ENCODE assay signal across 8 cellular contexts in the genomic region with DNA sequence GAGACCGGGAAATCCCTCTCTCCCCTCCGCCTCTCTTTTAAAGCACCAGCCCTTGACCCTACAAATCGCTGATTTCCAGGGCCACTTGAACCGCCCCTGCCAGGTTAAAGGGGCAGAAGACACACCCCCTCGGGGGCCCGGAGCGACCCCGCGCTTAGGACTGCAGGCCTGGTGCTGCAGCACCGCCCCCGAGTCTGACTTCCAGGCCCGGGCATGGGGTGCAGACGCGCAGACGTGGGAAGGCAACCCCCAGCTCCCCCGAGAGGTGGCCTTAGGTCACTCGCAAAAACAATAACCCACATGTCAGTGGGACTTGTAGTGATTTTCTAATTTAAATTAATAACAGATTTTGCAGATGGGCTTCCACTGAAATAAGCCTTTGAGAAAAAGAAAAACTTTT. TPM values are rescaled to one million over a fixed set of nuclear protein-coding genes. Genes with fewer than 3 reads are reported as not detected.
DNase-seq lines count a peak whose midpoint lies in the region; ATAC-seq and TF ChIP-seq lines count a peak whose summit lies in the region.
"Not testable (repeated sequence)": the region's sequence is repeated elsewhere in the genome, so short reads cannot be mapped to it uniquely, and the experiment has no call there.

No MANE protein-coding gene starts in this region.

- CTCF ChIA-PET in Panc1 (lab: Charles Lee): not testable (repeated sequence)

- not testable (repeated sequence) for TF ChIP-seq POLR2A in esophagus squamous epithelium (IDR thresholded peaks at IDR 0.05)

- intact Hi-C loops in Panc1 (cut with micrococcal nuclease; ENCODE audit: unreplicated experiment); activated T-helper 1 cell treated with anti-CD3 and anti-CD28 coated beads, Interleukin-12 subunit alpha, Interleukin-12 subunit beta, Interleukin-2, Interleukin-4 antibody, amounts not matched to agents 30 ng/mL and 10 ng/mL and 1 ng/mL, durations not matched to agents 14 hours and 24 hours and 36 hours (cut with micrococcal nuclease); esophagus squamous epithelium (cut with DNase I): not testable (repeated sequence)

- H3K4me1 ChIP-seq in Panc1 (ENCODE audit: control insufficient read depth, insufficient read depth, low read length); esophagus squamous epithelium; urinary bladder (ENCODE audit: insufficient read depth): not testable (repeated sequence)

- in situ Hi-C loops in Panc1 (cut with HindIII; ENCODE audit: low pct_unique_long_range_greater_than_20kb, low sequenced_read_pairs): not testable (repeated sequence)

- not testable (repeated sequence) for BruUV-seq in Panc1 (replicated peaks; lab: Mats Ljungman, UMichigan)

- H3K4me1 Mint-ChIP-seq in activated T-helper 1 cell treated with anti-CD3 and anti-CD28 coated beads, Interleukin-12 subunit alpha, Interleukin-12 subunit beta, Interleukin-2, Interleukin-4 antibody, amounts not matched to agents 30 ng/mL and 10 ng/mL and 1 ng/mL, durations not matched to agents 14 hours and 24 hours and 36 hours (ENCODE audit: low read depth); osteocyte (ENCODE audit: unreplicated experiment): not testable (repeated sequence)

- H3K27ac Mint-ChIP-seq in activated T-helper 1 cell treated with anti-CD3 and anti-CD28 coated beads, Interleukin-12 subunit alpha, Interleukin-12 subunit beta, Interleukin-2, Interleukin-4 antibody, amounts not matched to agents 30 ng/mL and 10 ng/mL and 1 ng/mL, durations not matched to agents 14 hours and 24 hours and 36 hours; osteocyte (ENCODE audit: unreplicated experiment): not testable (repeated sequence)

- peak overlapping the region; percentile 96 for H3K4me3 Mint-ChIP-seq in activated T-helper 1 cell treated with anti-CD3 and anti-CD28 coated beads, Interleukin-12 subunit alpha, Interleukin-12 subunit beta, Interleukin-2, Interleukin-4 antibody, amounts not matched to agents 30 ng/mL and 10 ng/mL and 1 ng/mL, durations not matched to agents 14 hours and 24 hours and 36 hours
- peak overlapping the region; percentile 98 for H3K4me3 Mint-ChIP-seq in osteocyte (ENCODE audit: unreplicated experiment)

- H3K27me3 Mint-ChIP-seq in activated T-helper 1 cell treated with anti-CD3 and anti-CD28 coated beads, Interleukin-12 subunit alpha, Interleukin-12 subunit beta, Interleukin-2, Interleukin-4 antibody, amounts not matched to agents 30 ng/mL and 10 ng/mL and 1 ng/mL, durations not matched to agents 14 hours and 24 hours and 36 hours (ENCODE audit: insufficient read depth); osteocyte (ENCODE audit: unreplicated experiment): not testable (repeated sequence)

- not testable (repeated sequence) for H3K9me3 Mint-ChIP-seq in activated T-helper 1 cell treated with anti-CD3 and anti-CD28 coated beads, Interleukin-12 subunit alpha, Interleukin-12 subunit beta, Interleukin-2, Interleukin-4 antibody, amounts not matched to agents 30 ng/mL and 10 ng/mL and 1 ng/mL, durations not matched to agents 14 hours and 24 hours and 36 hours; osteocyte (ENCODE audit: unreplicated experiment)

- DNase-seq in Panc1 (ENCODE audit: low read depth, low spot score); activated T-helper 1 cell treated with anti-CD3 and anti-CD28 coated beads, Interleukin-12 subunit alpha, Interleukin-12 subunit beta, Interleukin-2, Interleukin-4 antibody, amounts not matched to agents 30 ng/mL and 10 ng/mL and 1 ng/mL, durations not matched to agents 14 hours and 24 hours and 36 hours (ENCODE audit: low spot score); esophagus squamous epithelium (lab: John Stamatoyannopoulos, UW); osteocyte (ENCODE audit: extremely low spot score, unreplicated experiment): not testable (repeated sequence)

- POLR2A ChIA-PET in Panc1 (lab: Charles Lee): not testable (repeated sequence)

- not testable (repeated sequence) for H3K36me3 Mint-ChIP-seq in activated T-helper 1 cell treated with anti-CD3 and anti-CD28 coated beads, Interleukin-12 subunit alpha, Interleukin-12 subunit beta, Interleukin-2, Interleukin-4 antibody, amounts not matched to agents 30 ng/mL and 10 ng/mL and 1 ng/mL, durations not matched to agents 14 hours and 24 hours and 36 hours (ENCODE audit: low read depth); osteocyte (ENCODE audit: unreplicated experiment)

- ATAC-seq in GM18511 (IDR thresholded peaks at IDR 0.05; ENCODE audit: unreplicated experiment) (peak; percentile 29), GM21786 (IDR thresholded peaks at IDR 0.05; ENCODE audit: unreplicated experiment) (peak; percentile 14), HG03354 (IDR thresholded peaks at IDR 0.05; ENCODE audit: poor library complexity, severe bottlenecking, unreplicated experiment) (peak; percentile 22), Panc1 (peak; percentile 49; the same call in 1 of the 2 replicates)

- peak overlapping the region in 1 of 2 experiments; percentile 50; a peak in 2 of 4 replicates for H3K4me3 ChIP-seq in Panc1 (ENCODE audit: low read depth in 2 of 2, low read length in 2 of 2)
- H3K4me3 ChIP-seq in esophagus squamous epithelium: peak overlapping the region in 3 of 4 donors; percentile 62 to 80 (median 72)
- peak overlapping the region; percentile 54 for H3K4me3 ChIP-seq in urinary bladder (ENCODE audit: low read depth, low read length)

- WGBS in esophagus squamous epithelium, 2 donors: no CpG with 5 or more reads among the region's 17 CpGs
- no CpG with 5 or more reads among the region's 17 CpGs for WGBS in urinary bladder

- not testable (repeated sequence) for H3K9me3 ChIP-seq in Panc1 (ENCODE audit: control insufficient read depth, insufficient read depth, low read depth, low read length); esophagus squamous epithelium

- H3K36me3 ChIP-seq in Panc1 (ENCODE audit: control insufficient read depth, insufficient read depth, low read length); esophagus squamous epithelium; urinary bladder (ENCODE audit: insufficient read depth): not testable (repeated sequence)

- not testable (repeated sequence) for H3K27me3 ChIP-seq in Panc1 (ENCODE audit: control insufficient read depth, insufficient read depth, low read length); esophagus squamous epithelium

- not testable (repeated sequence) for H3K27ac ChIP-seq in Panc1 (ENCODE audit: low read length); esophagus squamous epithelium; urinary bladder (ENCODE audit: low read depth)

- not testable (repeated sequence) for TF ChIP-seq CTCF in Panc1 (IDR thresholded peaks at IDR 0.05); esophagus squamous epithelium (IDR thresholded peaks at IDR 0.05); osteocyte (IDR thresholded peaks at IDR 0.05)

RNA-seq across cellular contexts. Expression of gene NBPF15, which starts 0.3 kb away (rescaled TPM):
- total RNA-seq in Panc1 (2021; ENCODE audit: unreplicated experiment) (68.3 TPM), esophagus squamous epithelium (10 to 100 TPM in 1 of 4 donors, 1 to 10 TPM in 3; 7.7 to 16.6 (median 9.7) TPM), osteocyte (70.1 and 72.0 TPM in 2 replicates), urinary bladder (47.6 TPM)
- 55.2 TPM for polyA plus RNA-seq in Panc1 (2012; ENCODE audit: insufficient read length)
- 30.6 and 31.8 TPM in 2 replicates for total RNA-seq in activated T-helper 1 cell treated with anti-CD3 and anti-CD28 coated beads, Interleukin-12 subunit alpha, Interleukin-12 subunit beta, Interleukin-2, Interleukin-4 antibody, amounts not matched to agents 30 ng/mL and 10 ng/mL and 1 ng/mL, durations not matched to agents 14 hours and 24 hours and 36 hours
- polyA plus RNA-seq in urinary bladder: 18.1 TPM
